ENCODE assay signal across 6 cellular contexts in the genomic region with DNA sequence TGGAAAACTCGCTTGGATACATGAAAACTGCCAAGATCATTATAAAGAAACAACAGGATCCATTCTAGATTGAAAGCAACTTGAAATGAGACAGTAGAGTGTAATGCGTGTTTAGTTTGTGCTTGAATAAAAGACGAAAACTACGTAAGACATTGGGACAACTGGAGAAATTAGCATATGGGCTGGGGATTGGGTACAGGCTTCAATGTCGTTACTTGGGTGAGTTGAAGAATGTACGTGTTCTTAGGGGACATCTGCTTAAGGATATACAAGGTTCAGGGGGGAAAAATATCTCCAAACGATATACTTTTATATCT. TPM values are rescaled to one million over a fixed set of nuclear protein-coding genes. Genes with fewer than 3 reads are reported as not detected.
DNase-seq lines count a peak whose midpoint lies in the region; ATAC-seq, FAIRE-seq and TF ChIP-seq lines count a peak whose summit lies in the region.

No MANE protein-coding gene starts in this region.

- ATAC-seq in GM19455 (IDR thresholded peaks at IDR 0.05; ENCODE audit: unreplicated experiment) (peak; percentile 5), GM18505 (IDR thresholded peaks at IDR 0.05; ENCODE audit: unreplicated experiment) (no peak)
- peak; percentile 3 to 8 for ATAC-seq in activated naive CD4-positive, alpha-beta T cell treated with anti-CD3 and anti-CD28 coated beads, Interleukin-2, amount 50 U/mL, for 72 hours

- H3K4me3 ChIP-seq in mononuclear cell (ENCODE audit: low read length) = peak overlapping the region; percentile 86

- H3K36me3 Mint-ChIP-seq in activated naive CD4-positive, alpha-beta T cell treated with anti-CD3 and anti-CD28 coated beads, Interleukin-2, amount 50 U/mL, for 72 hours = peaks cover 44 to 82% of the 10 kb centered on the region in 2 donors

- no peak for DNase-seq in activated naive CD4-positive, alpha-beta T cell treated with anti-CD3 and anti-CD28 coated beads, Interleukin-2, amount 50 U/mL, for 72 hours (ENCODE audit: low spot score in 2 of 2)
- DNase-seq in activated effector memory CD4-positive, alpha-beta T cell treated with anti-CD3 and anti-CD28 coated beads, Interleukin-2, amount 50 U/mL, for 16 hours = no peak
- DNase-seq in HTR-8/SVneo (ENCODE audit: insufficient read length, low spot score) = no peak

- H3K9me3 ChIP-seq in mononuclear cell (ENCODE audit: low read depth, low read length) = peaks cover 5% of the 10 kb centered on the region

- no peak for FAIRE-seq in HTR-8/SVneo (lab: Jason Lieb, UNC)

- peaks cover 15% of the 10 kb centered on the region for H3K4me1 ChIP-seq in mononuclear cell (ENCODE audit: insufficient read depth, low read length)

- no peak for TF ChIP-seq POLR2A in GM18505 (IDR thresholded peaks at IDR 0.05; ENCODE audit: borderline replicate concordance, extremely low read depth, insufficient read depth, insufficient read length)

- no peaks in the 10 kb centered on the region for H3K27me3 ChIP-seq in mononuclear cell (ENCODE audit: insufficient read depth, low read length)

- H3K9me3 Mint-ChIP-seq in activated naive CD4-positive, alpha-beta T cell treated with anti-CD3 and anti-CD28 coated beads, Interleukin-2, amount 50 U/mL, for 72 hours = peaks cover 0 to 15% of the 10 kb centered on the region in 2 donors

- peak overlapping the region; percentile 99 for H3K27ac Mint-ChIP-seq in activated naive CD4-positive, alpha-beta T cell treated with anti-CD3 and anti-CD28 coated beads, Interleukin-2, amount 50 U/mL, for 72 hours

RNA-seq across cellular contexts. Expression of gene ERVK3-1, which starts 0.5 kb away (rescaled TPM):
- total RNA-seq in activated naive CD4-positive, alpha-beta T cell treated with anti-CD3 and anti-CD28 coated beads, Interleukin-2, amount 50 U/mL, for 72 hours = 10 to 100 TPM; 30.3 to 37.8 TPM
- 124 TPM for total RNA-seq in mononuclear cell

RNA-seq across cellular contexts. Expression of gene ZSCAN22, which starts 22.1 kb away (rescaled TPM):
- 1 to 10 TPM; 3.1 to 4.3 TPM for total RNA-seq in activated naive CD4-positive, alpha-beta T cell treated with anti-CD3 and anti-CD28 coated beads, Interleukin-2, amount 50 U/mL, for 72 hours
- total RNA-seq in mononuclear cell = 0.52 TPM

RNA-seq across cellular contexts. Expression of gene ZNF8, which starts 26.0 kb away (rescaled TPM):
- 1 to 10 TPM; 4.5 to 5.6 TPM for total RNA-seq in activated naive CD4-positive, alpha-beta T cell treated with anti-CD3 and anti-CD28 coated beads, Interleukin-2, amount 50 U/mL, for 72 hours
- 13.4 TPM for total RNA-seq in mononuclear cell

RNA-seq across cellular contexts. Expression of gene A1BG, which starts 48.6 kb away (rescaled TPM):
- 10 to 100 TPM; 12.9 to 14.9 TPM for total RNA-seq in activated naive CD4-positive, alpha-beta T cell treated with anti-CD3 and anti-CD28 coated beads, Interleukin-2, amount 50 U/mL, for 72 hours
- 17.7 TPM for total RNA-seq in mononuclear cell

RNA-seq across cellular contexts. Expression of gene ZNF497, which starts 57.8 kb away (rescaled TPM):
- 1 to 10 TPM in 1 of 2 donors, under 1 TPM in 1; 0.23 to 2.6 TPM for total RNA-seq in activated naive CD4-positive, alpha-beta T cell treated with anti-CD3 and anti-CD28 coated beads, Interleukin-2, amount 50 U/mL, for 72 hours
- 0.31 TPM for total RNA-seq in mononuclear cell
